In the genomic region with DNA sequence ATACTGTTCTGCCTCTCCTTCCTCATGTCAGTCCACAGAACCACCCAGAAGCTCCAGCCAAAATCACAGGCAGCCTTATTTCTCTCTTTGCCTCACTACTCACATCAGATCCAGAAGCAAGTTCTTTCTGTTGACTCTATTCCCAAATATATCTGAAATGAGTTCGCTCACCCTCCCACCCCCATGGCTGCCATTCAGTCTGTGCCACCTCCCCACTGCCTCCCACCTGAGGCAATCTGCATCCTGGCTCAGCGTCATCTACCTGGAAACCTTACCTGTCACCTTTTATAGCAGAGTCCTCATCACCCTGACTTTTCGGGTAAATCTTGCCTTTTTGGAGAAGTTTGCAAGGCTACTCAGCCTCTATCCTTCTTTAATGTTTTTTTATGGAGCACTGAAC, we compare ENCODE assay signal across 14 cellular contexts.
DNase-seq lines count a peak whose midpoint lies in the region; ATAC-seq lines count a peak whose summit lies in the region.
"Had no signal": no experiment of that assay in that cellular context is flagged by ENCODE, and none has a peak within 500 bp of the region (broad histone marks: within the 10 kb centered on the region; RNA-seq: fewer than 3 reads in every experiment).

No MANE protein-coding gene starts in this region.

- H3K36me3 Mint-ChIP-seq in activated naive CD8-positive, alpha-beta T cell treated with anti-CD3 and anti-CD28 coated beads for 36 hours, result no peaks in the 10 kb centered on the region
- no peaks in the 10 kb centered on the region for H3K36me3 Mint-ChIP-seq in activated naive CD8-positive, alpha-beta T cell treated with anti-CD3 and anti-CD28 coated beads, Interleukin-2, amount 50 U/mL, for 24 hours (ENCODE audit: low read depth)
- H3K36me3 Mint-ChIP-seq in activated naive CD4-positive, alpha-beta T cell treated with anti-CD3 and anti-CD28 coated beads, Interleukin-2, amount 10 ng/mL, durations not matched to agents 7 days and 5 days, result no peaks in the 10 kb centered on the region
- H3K36me3 Mint-ChIP-seq: CD8-positive, alpha-beta T cell had no signal

- CTCF ChIA-PET in activated naive CD4-positive, alpha-beta T cell treated with anti-CD3 and anti-CD28 coated beads, Interleukin-2, amount 10 ng/mL, durations not matched to agents 7 days and 5 days (lab: Charles Lee), result no interaction called here

- DNase-seq in activated naive CD8-positive, alpha-beta T cell treated with anti-CD3 and anti-CD28 coated beads for 36 hours, result no peak
- no peak for DNase-seq in activated naive CD8-positive, alpha-beta T cell treated with anti-CD3 and anti-CD28 coated beads, Interleukin-2, amount 50 U/mL, for 24 hours
- DNase-seq in putamen (ENCODE audit: low spot score), result peak; percentile 80
- DNase-seq in activated naive CD4-positive, alpha-beta T cell treated with anti-CD3 and anti-CD28 coated beads, Interleukin-2, amount 10 ng/mL, durations not matched to agents 7 days and 5 days, result no peak
- DNase-seq: AML-193; Caco-2; Calu3; CD4-positive, alpha-beta T cell; CD8-positive, alpha-beta T cell; DMS79 treated with DMSO at 0.1 percent for 48 hours; GF-D8 had no signal

- H3K4me3 Mint-ChIP-seq in activated naive CD8-positive, alpha-beta T cell treated with anti-CD3 and anti-CD28 coated beads for 36 hours, result no peak overlapping the region
- no peak overlapping the region for H3K4me3 Mint-ChIP-seq in activated naive CD8-positive, alpha-beta T cell treated with anti-CD3 and anti-CD28 coated beads, Interleukin-2, amount 50 U/mL, for 24 hours
- H3K4me3 Mint-ChIP-seq in activated naive CD4-positive, alpha-beta T cell treated with anti-CD3 and anti-CD28 coated beads, Interleukin-2, amount 10 ng/mL, durations not matched to agents 7 days and 5 days, result no peak overlapping the region
- H3K4me3 Mint-ChIP-seq: B cell; CD4-positive, alpha-beta T cell; CD8-positive, alpha-beta T cell had no signal

- ATAC-seq in activated naive CD8-positive, alpha-beta T cell treated with anti-CD3 and anti-CD28 coated beads, Interleukin-2, amount 50 U/mL, for 24 hours, result no peak
- ATAC-seq in GM18517 (IDR thresholded peaks at IDR 0.05; ENCODE audit: unreplicated experiment), result no peak
- ATAC-seq: A549; CD8-positive, alpha-beta T cell had no signal

- H3K27ac Mint-ChIP-seq in activated naive CD8-positive, alpha-beta T cell treated with anti-CD3 and anti-CD28 coated beads for 36 hours, result peak overlapping the region; percentile 42
- no peak overlapping the region for H3K27ac Mint-ChIP-seq in activated naive CD8-positive, alpha-beta T cell treated with anti-CD3 and anti-CD28 coated beads, Interleukin-2, amount 50 U/mL, for 24 hours
- no peak overlapping the region for H3K27ac Mint-ChIP-seq in activated naive CD4-positive, alpha-beta T cell treated with anti-CD3 and anti-CD28 coated beads, Interleukin-2, amount 10 ng/mL, durations not matched to agents 7 days and 5 days
- H3K27ac Mint-ChIP-seq: B cell; CD4-positive, alpha-beta T cell; CD8-positive, alpha-beta T cell had no signal

- no peaks in the 10 kb centered on the region for H3K27me3 Mint-ChIP-seq in activated naive CD8-positive, alpha-beta T cell treated with anti-CD3 and anti-CD28 coated beads for 36 hours
- no peaks in the 10 kb centered on the region for H3K27me3 Mint-ChIP-seq in activated naive CD8-positive, alpha-beta T cell treated with anti-CD3 and anti-CD28 coated beads, Interleukin-2, amount 50 U/mL, for 24 hours
- H3K27me3 Mint-ChIP-seq in activated naive CD4-positive, alpha-beta T cell treated with anti-CD3 and anti-CD28 coated beads, Interleukin-2, amount 10 ng/mL, durations not matched to agents 7 days and 5 days, result peaks cover 8% of the 10 kb centered on the region
- H3K27me3 Mint-ChIP-seq: B cell; CD4-positive, alpha-beta T cell had no signal

- H3K4me1 Mint-ChIP-seq in activated naive CD8-positive, alpha-beta T cell treated with anti-CD3 and anti-CD28 coated beads for 36 hours, result peaks cover 1% of the 10 kb centered on the region
- H3K4me1 Mint-ChIP-seq in activated naive CD8-positive, alpha-beta T cell treated with anti-CD3 and anti-CD28 coated beads, Interleukin-2, amount 50 U/mL, for 24 hours, result no peaks in the 10 kb centered on the region
- H3K4me1 Mint-ChIP-seq in activated naive CD4-positive, alpha-beta T cell treated with anti-CD3 and anti-CD28 coated beads, Interleukin-2, amount 10 ng/mL, durations not matched to agents 7 days and 5 days, result no peaks in the 10 kb centered on the region
- H3K4me1 Mint-ChIP-seq: B cell had no signal

- H3K9me3 Mint-ChIP-seq in activated naive CD8-positive, alpha-beta T cell treated with anti-CD3 and anti-CD28 coated beads for 36 hours, result peaks cover 2% of the 10 kb centered on the region
- no peaks in the 10 kb centered on the region for H3K9me3 Mint-ChIP-seq in activated naive CD8-positive, alpha-beta T cell treated with anti-CD3 and anti-CD28 coated beads, Interleukin-2, amount 50 U/mL, for 24 hours
- no peaks in the 10 kb centered on the region for H3K9me3 Mint-ChIP-seq in activated naive CD4-positive, alpha-beta T cell treated with anti-CD3 and anti-CD28 coated beads, Interleukin-2, amount 10 ng/mL, durations not matched to agents 7 days and 5 days
- H3K9me3 Mint-ChIP-seq: CD4-positive, alpha-beta T cell; CD8-positive, alpha-beta T cell had no signal
